ENCODE assay signal across 2 cellular contexts in the genomic region with DNA sequence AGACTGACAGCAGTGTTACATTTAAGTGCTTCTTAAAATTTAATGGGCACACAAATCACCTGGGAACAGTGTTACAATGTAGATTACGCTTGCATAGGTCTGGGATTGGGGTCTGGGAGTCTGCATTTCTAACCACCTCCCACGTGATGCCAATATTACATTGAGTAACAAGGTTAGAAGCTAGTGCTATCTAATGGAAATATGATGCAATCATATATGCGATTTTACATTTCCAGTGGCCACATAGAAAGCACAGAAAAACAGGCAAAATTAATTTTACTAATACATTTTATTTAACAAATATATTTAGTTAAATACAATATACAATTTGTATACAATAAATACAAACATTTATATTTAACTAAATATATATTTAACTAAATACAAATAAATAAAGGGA.
A peak's percentile ranks its signal among the peaks of the same experiment; 100 is the strongest.
TF ChIP-seq lines count a peak whose summit lies in the region.

No MANE protein-coding gene starts in this region.

TF ChIP-seq in IMR-90, 13 proteins besides CTCF, POLR2A, EP300 and RAD21:
- TF ChIP-seq RFX5 (IDR thresholded peaks at IDR 0.05; ENCODE audit: low read depth, low read length), result no peak
- TF ChIP-seq CEBPB (IDR thresholded peaks at IDR 0.05; ENCODE audit: low read depth, low read length), result peak; percentile 78
- no peak for TF ChIP-seq FOS (IDR thresholded peaks at IDR 0.05; ENCODE audit: low read depth, low read length)
- no peak for TF ChIP-seq MAFK (IDR thresholded peaks at IDR 0.05; ENCODE audit: low read depth, low read length)

TF ChIP-seq in K562, 482 proteins besides CTCF, POLR2A, EP300 and RAD21:
- no peak for TF ChIP-seq ZNF584 (CRISPR knock-in tag; IDR thresholded peaks at IDR 0.05; ENCODE audit: low read depth)
- TF ChIP-seq, protein P1, sequence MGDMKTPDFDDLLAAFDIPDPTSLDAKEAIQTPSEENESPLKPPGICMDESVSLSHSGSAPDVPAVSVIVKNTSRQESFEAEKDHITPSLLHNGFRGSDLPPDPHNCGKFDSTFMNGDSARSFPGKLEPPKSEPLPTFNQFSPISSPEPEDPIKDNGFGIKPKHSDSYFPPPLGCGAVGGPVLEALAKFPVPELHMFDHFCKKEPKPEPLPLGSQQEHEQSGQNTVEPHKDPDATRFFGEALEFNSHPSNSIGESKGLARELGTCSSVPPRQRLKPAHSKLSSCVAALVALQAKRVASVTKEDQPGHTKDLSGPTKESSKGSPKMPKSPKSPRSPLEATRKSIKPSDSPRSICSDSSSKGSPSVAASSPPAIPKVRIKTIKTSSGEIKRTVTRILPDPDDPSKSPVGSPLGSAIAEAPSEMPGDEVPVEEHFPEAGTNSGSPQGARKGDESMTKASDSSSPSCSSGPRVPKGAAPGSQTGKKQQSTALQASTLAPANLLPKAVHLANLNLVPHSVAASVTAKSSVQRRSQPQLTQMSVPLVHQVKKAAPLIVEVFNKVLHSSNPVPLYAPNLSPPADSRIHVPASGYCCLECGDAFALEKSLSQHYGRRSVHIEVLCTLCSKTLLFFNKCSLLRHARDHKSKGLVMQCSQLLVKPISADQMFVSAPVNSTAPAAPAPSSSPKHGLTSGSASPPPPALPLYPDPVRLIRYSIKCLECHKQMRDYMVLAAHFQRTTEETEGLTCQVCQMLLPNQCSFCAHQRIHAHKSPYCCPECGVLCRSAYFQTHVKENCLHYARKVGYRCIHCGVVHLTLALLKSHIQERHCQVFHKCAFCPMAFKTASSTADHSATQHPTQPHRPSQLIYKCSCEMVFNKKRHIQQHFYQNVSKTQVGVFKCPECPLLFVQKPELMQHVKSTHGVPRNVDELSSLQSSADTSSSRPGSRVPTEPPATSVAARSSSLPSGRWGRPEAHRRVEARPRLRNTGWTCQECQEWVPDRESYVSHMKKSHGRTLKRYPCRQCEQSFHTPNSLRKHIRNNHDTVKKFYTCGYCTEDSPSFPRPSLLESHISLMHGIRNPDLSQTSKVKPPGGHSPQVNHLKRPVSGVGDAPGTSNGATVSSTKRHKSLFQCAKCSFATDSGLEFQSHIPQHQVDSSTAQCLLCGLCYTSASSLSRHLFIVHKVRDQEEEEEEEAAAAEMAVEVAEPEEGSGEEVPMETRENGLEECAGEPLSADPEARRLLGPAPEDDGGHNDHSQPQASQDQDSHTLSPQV (IDR thresholded peaks at IDR 0.05), result no peak
- TF ChIP-seq, protein P2, sequence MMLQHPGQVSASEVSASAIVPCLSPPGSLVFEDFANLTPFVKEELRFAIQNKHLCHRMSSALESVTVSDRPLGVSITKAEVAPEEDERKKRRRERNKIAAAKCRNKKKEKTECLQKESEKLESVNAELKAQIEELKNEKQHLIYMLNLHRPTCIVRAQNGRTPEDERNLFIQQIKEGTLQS (IDR thresholded peaks at IDR 0.05), result peak; percentile 37
- TF ChIP-seq, protein P2 (CRISPR knock-in tag; conservative IDR thresholded peaks at IDR 0.05), result no peak
- TF ChIP-seq, protein P3, sequence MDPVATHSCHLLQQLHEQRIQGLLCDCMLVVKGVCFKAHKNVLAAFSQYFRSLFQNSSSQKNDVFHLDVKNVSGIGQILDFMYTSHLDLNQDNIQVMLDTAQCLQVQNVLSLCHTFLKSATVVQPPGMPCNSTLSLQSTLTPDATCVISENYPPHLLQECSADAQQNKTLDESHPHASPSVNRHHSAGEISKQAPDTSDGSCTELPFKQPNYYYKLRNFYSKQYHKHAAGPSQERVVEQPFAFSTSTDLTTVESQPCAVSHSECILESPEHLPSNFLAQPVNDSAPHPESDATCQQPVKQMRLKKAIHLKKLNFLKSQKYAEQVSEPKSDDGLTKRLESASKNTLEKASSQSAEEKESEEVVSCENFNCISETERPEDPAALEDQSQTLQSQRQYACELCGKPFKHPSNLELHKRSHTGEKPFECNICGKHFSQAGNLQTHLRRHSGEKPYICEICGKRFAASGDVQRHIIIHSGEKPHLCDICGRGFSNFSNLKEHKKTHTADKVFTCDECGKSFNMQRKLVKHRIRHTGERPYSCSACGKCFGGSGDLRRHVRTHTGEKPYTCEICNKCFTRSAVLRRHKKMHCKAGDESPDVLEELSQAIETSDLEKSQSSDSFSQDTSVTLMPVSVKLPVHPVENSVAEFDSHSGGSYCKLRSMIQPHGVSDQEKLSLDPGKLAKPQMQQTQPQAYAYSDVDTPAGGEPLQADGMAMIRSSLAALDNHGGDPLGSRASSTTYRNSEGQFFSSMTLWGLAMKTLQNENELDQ (CRISPR knock-in tag; IDR thresholded peaks at IDR 0.05; ENCODE audit: borderline replicate concordance), result no peak
- TF ChIP-seq KLF1 (tag; IDR thresholded peaks at IDR 0.05), result no peak
- no peak for TF ChIP-seq CBX8 (IDR thresholded peaks at IDR 0.05; ENCODE audit: borderline replicate concordance, extremely low read depth, low read depth, low read length, poor library complexity, severe bottlenecking)
- TF ChIP-seq, protein P4, sequence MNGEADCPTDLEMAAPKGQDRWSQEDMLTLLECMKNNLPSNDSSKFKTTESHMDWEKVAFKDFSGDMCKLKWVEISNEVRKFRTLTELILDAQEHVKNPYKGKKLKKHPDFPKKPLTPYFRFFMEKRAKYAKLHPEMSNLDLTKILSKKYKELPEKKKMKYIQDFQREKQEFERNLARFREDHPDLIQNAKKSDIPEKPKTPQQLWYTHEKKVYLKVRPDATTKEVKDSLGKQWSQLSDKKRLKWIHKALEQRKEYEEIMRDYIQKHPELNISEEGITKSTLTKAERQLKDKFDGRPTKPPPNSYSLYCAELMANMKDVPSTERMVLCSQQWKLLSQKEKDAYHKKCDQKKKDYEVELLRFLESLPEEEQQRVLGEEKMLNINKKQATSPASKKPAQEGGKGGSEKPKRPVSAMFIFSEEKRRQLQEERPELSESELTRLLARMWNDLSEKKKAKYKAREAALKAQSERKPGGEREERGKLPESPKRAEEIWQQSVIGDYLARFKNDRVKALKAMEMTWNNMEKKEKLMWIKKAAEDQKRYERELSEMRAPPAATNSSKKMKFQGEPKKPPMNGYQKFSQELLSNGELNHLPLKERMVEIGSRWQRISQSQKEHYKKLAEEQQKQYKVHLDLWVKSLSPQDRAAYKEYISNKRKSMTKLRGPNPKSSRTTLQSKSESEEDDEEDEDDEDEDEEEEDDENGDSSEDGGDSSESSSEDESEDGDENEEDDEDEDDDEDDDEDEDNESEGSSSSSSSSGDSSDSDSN (IDR thresholded peaks at IDR 0.05; ENCODE audit: borderline replicate concordance in 1 of 2, low read depth in 2 of 2, low read length in 2 of 2), result no peak
- TF ChIP-seq NFYB (IDR thresholded peaks at IDR 0.05; ENCODE audit: extremely low read depth, insufficient read length), result no peak
- no peak for TF ChIP-seq ESRRB (CRISPR knock-in tag; IDR thresholded peaks at IDR 0.05; ENCODE audit: borderline replicate concordance)
- TF ChIP-seq, protein P5, sequence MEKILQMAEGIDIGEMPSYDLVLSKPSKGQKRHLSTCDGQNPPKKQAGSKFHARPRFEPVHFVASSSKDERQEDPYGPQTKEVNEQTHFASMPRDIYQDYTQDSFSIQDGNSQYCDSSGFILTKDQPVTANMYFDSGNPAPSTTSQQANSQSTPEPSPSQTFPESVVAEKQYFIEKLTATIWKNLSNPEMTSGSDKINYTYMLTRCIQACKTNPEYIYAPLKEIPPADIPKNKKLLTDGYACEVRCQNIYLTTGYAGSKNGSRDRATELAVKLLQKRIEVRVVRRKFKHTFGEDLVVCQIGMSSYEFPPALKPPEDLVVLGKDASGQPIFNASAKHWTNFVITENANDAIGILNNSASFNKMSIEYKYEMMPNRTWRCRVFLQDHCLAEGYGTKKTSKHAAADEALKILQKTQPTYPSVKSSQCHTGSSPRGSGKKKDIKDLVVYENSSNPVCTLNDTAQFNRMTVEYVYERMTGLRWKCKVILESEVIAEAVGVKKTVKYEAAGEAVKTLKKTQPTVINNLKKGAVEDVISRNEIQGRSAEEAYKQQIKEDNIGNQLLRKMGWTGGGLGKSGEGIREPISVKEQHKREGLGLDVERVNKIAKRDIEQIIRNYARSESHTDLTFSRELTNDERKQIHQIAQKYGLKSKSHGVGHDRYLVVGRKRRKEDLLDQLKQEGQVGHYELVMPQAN (IDR thresholded peaks at IDR 0.05; ENCODE audit: borderline replicate concordance), result no peak
- TF ChIP-seq POLR2AphosphoS2 (IDR thresholded peaks at IDR 0.05; ENCODE audit: low read length), result no peak
- TF ChIP-seq, protein P6, sequence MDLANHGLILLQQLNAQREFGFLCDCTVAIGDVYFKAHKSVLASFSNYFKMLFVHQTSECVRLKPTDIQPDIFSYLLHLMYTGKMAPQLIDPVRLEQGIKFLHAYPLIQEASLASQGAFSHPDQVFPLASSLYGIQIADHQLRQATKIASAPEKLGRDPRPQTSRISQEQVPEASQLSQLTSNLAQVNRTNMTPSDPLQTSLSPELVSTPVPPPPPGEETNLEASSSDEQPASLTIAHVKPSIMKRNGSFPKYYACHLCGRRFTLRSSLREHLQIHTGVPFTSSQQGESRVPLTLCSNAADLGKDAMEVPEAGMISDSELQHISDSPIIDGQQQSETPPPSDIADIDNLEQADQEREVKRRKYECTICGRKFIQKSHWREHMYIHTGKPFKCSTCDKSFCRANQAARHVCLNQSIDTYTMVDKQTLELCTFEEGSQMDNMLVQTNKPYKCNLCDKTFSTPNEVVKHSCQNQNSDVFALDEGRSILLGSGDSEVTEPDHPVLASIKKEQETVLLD (IDR thresholded peaks at IDR 0.05), result no peak
- peak; percentile 61 for TF ChIP-seq CEBPB (tag; IDR thresholded peaks at IDR 0.05)
- TF ChIP-seq CEBPG (CRISPR knock-in tag; IDR thresholded peaks at IDR 0.05), result no peak
- peak; percentile 51 to 86 for TF ChIP-seq CEBPG (tag; conservative IDR thresholded peaks at IDR 0.05 in 1 of 2, IDR thresholded peaks at IDR 0.05 in 1 of 2)
- no peak for TF ChIP-seq ZNF232 (CRISPR knock-in tag; IDR thresholded peaks at IDR 0.05)
- TF ChIP-seq, protein P7, sequence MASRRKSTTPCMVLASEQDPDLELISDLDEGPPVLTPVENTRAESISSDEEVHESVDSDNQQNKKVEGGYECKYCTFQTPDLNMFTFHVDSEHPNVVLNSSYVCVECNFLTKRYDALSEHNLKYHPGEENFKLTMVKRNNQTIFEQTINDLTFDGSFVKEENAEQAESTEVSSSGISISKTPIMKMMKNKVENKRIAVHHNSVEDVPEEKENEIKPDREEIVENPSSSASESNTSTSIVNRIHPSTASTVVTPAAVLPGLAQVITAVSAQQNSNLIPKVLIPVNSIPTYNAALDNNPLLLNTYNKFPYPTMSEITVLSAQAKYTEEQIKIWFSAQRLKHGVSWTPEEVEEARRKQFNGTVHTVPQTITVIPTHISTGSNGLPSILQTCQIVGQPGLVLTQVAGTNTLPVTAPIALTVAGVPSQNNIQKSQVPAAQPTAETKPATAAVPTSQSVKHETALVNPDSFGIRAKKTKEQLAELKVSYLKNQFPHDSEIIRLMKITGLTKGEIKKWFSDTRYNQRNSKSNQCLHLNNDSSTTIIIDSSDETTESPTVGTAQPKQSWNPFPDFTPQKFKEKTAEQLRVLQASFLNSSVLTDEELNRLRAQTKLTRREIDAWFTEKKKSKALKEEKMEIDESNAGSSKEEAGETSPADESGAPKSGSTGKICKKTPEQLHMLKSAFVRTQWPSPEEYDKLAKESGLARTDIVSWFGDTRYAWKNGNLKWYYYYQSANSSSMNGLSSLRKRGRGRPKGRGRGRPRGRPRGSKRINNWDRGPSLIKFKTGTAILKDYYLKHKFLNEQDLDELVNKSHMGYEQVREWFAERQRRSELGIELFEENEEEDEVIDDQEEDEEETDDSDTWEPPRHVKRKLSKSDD (conservative IDR thresholded peaks at IDR 0.05; ENCODE audit: low read length), result no peak
- TF ChIP-seq SIN3A (IDR thresholded peaks at IDR 0.05; ENCODE audit: borderline replicate concordance in 2 of 2, control insufficient read depth in 1 of 2, low read depth in 2 of 2, low read length in 2 of 2), result no peak
- TF ChIP-seq ZNF217 (CRISPR knock-in tag; IDR thresholded peaks at IDR 0.05), result no peak
- TF ChIP-seq RBM39 (optimal IDR thresholded peaks at IDR 0.05; ENCODE audit: low read depth, low read length), result no peak
- no peak for TF ChIP-seq PPARD (CRISPR knock-in tag; IDR thresholded peaks at IDR 0.05)
TF ChIP-seq in K562: peak in this region for 3.
